ENCODE assay signal across 8 cellular contexts in the genomic region with DNA sequence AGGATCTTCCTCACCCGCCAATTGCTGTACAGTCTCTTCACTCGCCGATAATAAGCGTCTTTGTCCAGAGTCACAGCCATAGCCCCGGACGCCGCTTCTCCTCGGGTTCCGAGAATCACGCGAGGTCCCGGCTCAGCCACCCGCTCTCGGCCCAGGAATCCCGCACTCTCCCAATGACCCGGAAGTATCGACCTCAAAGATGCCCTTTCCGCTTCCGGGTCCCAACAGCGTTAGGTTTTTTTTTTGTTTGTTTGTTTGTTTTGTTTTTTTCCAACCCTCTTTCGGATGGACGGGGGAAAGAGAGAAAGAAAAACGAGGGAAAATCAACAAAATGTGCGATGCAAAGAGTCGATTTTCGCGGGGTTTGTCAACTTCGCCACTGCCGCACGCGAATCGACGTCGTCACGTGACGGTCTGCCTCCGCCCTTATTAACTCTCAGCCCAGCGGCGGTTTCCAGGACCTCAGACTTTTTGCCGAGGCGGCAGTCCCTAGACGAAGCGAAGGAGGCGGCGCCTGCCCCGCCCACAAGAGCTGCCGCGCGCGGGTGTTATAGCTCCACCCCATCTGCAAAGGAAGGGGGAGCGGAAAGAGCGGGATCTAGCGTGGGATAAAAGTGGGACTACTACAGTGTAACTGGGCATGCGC. TPM values are rescaled to one million over a fixed set of nuclear protein-coding genes. Genes with fewer than 3 reads are reported as not detected.
DNase-seq lines count a peak whose midpoint lies in the region; ATAC-seq, FAIRE-seq and TF ChIP-seq lines count a peak whose summit lies in the region.

A gene (minus strand): TSS at position 172 of the 646 bp plus-strand sequence. CDS start 92 bp downstream, at position 80.

- H3K4me3 ChIP-seq in adrenal gland, result peak within 1 kb of the TSS; percentile 19 to 83 (median 69)
- H3K4me3 ChIP-seq in heart left ventricle, result peak within 1 kb of the TSS; percentile 63 to 97 (median 71)
- H3K4me3 ChIP-seq in upper lobe of left lung, result peak within 1 kb of the TSS; percentile 60 to 95 (median 80)

- H3K27ac ChIP-seq in adrenal gland, result peak within 1 kb of the TSS; percentile 87 to 92 (median 91)
- peak within 1 kb of the TSS; percentile 29 to 97 (median 90) for H3K27ac ChIP-seq in heart left ventricle
- peak within 1 kb of the TSS; percentile 89 to 95 (median 90) for H3K27ac ChIP-seq in upper lobe of left lung

- intact Hi-C loops in adrenal gland (cut with DNase I), result no loop called here
- intact Hi-C loops in heart left ventricle (cut with DNase I), result loop anchor here in 9 of 10 donors (1.0 to 10.0 kb wide), 12 partner anchors 72 to 699 kb away; a partner anchor contains a TSS
- intact Hi-C loops in posterior cingulate gyrus (cut with DNase I), result loop anchor here (5.0 to 10.0 kb wide), 2 partner anchors 51 to 117 kb away; a partner anchor contains a TSS

- TF ChIP-seq POLR2A in GM12892 (IDR thresholded peaks at IDR 0.05; ENCODE audit: low read depth, low read length) (peak; percentile 83), adrenal gland (IDR thresholded peaks at IDR 0.05) (peak in 1 of 2 donors; percentile 71), heart left ventricle (IDR thresholded peaks at IDR 0.05) (no peak), upper lobe of left lung (IDR thresholded peaks at IDR 0.05) (peak in 3 of 4 donors; percentile 17 to 65 (median 53))

- peak; percentile 91 for FAIRE-seq in GM12892 (lab: Jason Lieb, UNC)

- H3K36me3 ChIP-seq in adrenal gland (replicated peaks in 1 of 2), result peaks cover 0 to 16% of the 10 kb centered on the region in 2 donors
- peaks cover 0 to 45% (median 30%) of the 10 kb centered on the region in 9 donors for H3K36me3 ChIP-seq in heart left ventricle
- peaks cover 3 to 31% (median 20%) of the 10 kb centered on the region in 4 donors for H3K36me3 ChIP-seq in upper lobe of left lung

- 0% methylated on average over 42 to 54 of the region's 54 CpGs for WGBS in adrenal gland, 4 donors
- 0% methylated on average over 54 of the region's 54 CpGs for WGBS in heart left ventricle, 4 donors
- WGBS in upper lobe of left lung, 2 donors, result 1% methylated on average over 50 to 54 of the region's 54 CpGs

- peaks cover 5 to 15% of the 10 kb centered on the region in 2 donors for H3K4me1 ChIP-seq in adrenal gland (replicated peaks in 1 of 2)
- H3K4me1 ChIP-seq in heart left ventricle, result peaks cover 0 to 48% (median 29%) of the 10 kb centered on the region in 12 donors
- peaks cover 19 to 29% (median 24%) of the 10 kb centered on the region in 4 donors for H3K4me1 ChIP-seq in upper lobe of left lung

- H3K9me3 ChIP-seq in adrenal gland (replicated peaks in 1 of 3), result no peaks in the 10 kb centered on the region
- no peaks in the 10 kb centered on the region for H3K9me3 ChIP-seq in heart left ventricle
- H3K9me3 ChIP-seq in upper lobe of left lung, result no peaks in the 10 kb centered on the region

- no peak for TF ChIP-seq CTCF in adrenal gland (IDR thresholded peaks at IDR 0.05)
- peak in 1 of 12 donors; percentile 12 for TF ChIP-seq CTCF in heart left ventricle (IDR thresholded peaks at IDR 0.05)
- peak in 3 of 6 experiments; percentile 12 to 35 (median 14) for TF ChIP-seq CTCF in upper lobe of left lung (IDR thresholded peaks at IDR 0.05)

- peak in 1 of 4 donors; percentile 34 for TF ChIP-seq EP300 in upper lobe of left lung (IDR thresholded peaks at IDR 0.05)

- DNase-seq in GM12892 (ENCODE audit: insufficient read length), result peak; percentile 66
- peak; percentile 97 for DNase-seq in NCI-H146 (lab: John Stamatoyannopoulos, UW)
- peak; percentile 88 to 96 (median 92) for DNase-seq in T-helper 1 cell
- DNase-seq in adrenal gland, result peak; percentile 92 to 98 (median 97)
- peak; percentile 95 to 98 (median 97) for DNase-seq in heart left ventricle
- peak; percentile 85 to 99 (median 88) for DNase-seq in posterior cingulate gyrus
- peak; percentile 98 for DNase-seq in upper lobe of left lung

- H3K27me3 ChIP-seq in adrenal gland (no peaks in the 10 kb centered on the region), heart left ventricle (no peaks in the 10 kb centered on the region), upper lobe of left lung (no peaks in the 10 kb centered on the region)

- peak; percentile 88 for ATAC-seq in HG02852 (IDR thresholded peaks at IDR 0.05; ENCODE audit: unreplicated experiment)
- ATAC-seq in heart left ventricle, result peak; percentile 98 to 99 (median 98)
- ATAC-seq in upper lobe of left lung (ENCODE audit: low FRiP score in 2 of 2), result peak; percentile 99

RNA-seq across cellular contexts. Expression of the gene that starts here (rescaled TPM):
- 91.8 TPM for polyA plus RNA-seq in GM12892 (2012; ENCODE audit: missing spikeins)
- total RNA-seq in adrenal gland (10 to 100 TPM; 39.2 to 51.6 (median 47.9) TPM), heart left ventricle (10 to 100 TPM; 25.1 to 38.1 (median 29.6) TPM), upper lobe of left lung (10 to 100 TPM; 20.1 to 52.0 (median 47.3) TPM)
- polyA plus RNA-seq in adrenal gland (10 to 100 TPM; 45.8 to 69.8 (median 50.4) TPM), heart left ventricle (10 to 100 TPM; 19.5 to 42.3 TPM)

Comparison
In these comparisons a context has a peak if more than half of its experiments do, and no peak if none do; other contexts are left out.
1. Peak in every context shown above with its lines: DNase-seq, ATAC-seq, H3K4me3 ChIP-seq and H3K27ac ChIP-seq.
2. POLR2A ChIP-seq: peak in GM12892 (single experiment) and upper lobe of left lung (3 of 4); none in heart left ventricle (0 of 2).
3. intact Hi-C loops: an anchor here in heart left ventricle (1.0 to 10.0 kb wide) and posterior cingulate gyrus (5.0 to 10.0 kb wide); none called in adrenal gland.